15 cellular contexts compared by ENCODE assay signal in genomic region chr5:14672508-14673394, GRCh38. TPM values are rescaled to one million over a fixed set of nuclear protein-coding genes. Genes with fewer than 3 reads are reported as not detected.
A peak's percentile ranks its signal among the peaks of the same experiment; 100 is the strongest.
DNase-seq lines count a peak whose midpoint lies in the region; ATAC-seq, FAIRE-seq and TF ChIP-seq lines count a peak whose summit lies in the region.
"Had no signal": no experiment of that assay in that cellular context is flagged by ENCODE, and none has a peak within 500 bp of the region (broad histone marks: within the 10 kb centered on the region; RNA-seq: fewer than 3 reads in every experiment).

No MANE protein-coding gene starts in this region.

- H3K4me3 ChIP-seq in GM12875 (ENCODE audit: low read depth, low read length) (peak overlapping the region; percentile 38), kidney (ENCODE audit: low read length in 2 of 2) (no peak overlapping the region)

- H3K27ac Mint-ChIP-seq in activated T-helper 1 cell treated with anti-CD3 and anti-CD28 coated beads, Interleukin-12 subunit alpha, Interleukin-12 subunit beta, Interleukin-2, Interleukin-4 antibody, amounts not matched to agents 30 ng/mL and 10 ng/mL and 1 ng/mL, durations not matched to agents 14 hours and 24 hours and 36 hours: peak overlapping the region; percentile 82

- peak; percentile 31 for ATAC-seq in left lobe of liver
- ATAC-seq in HG02884 (IDR thresholded peaks at IDR 0.05; ENCODE audit: unreplicated experiment): no peak
- ATAC-seq: esophagus mucosa had no signal

- no peak for FAIRE-seq in kidney (lab: Jason Lieb, UNC)
- FAIRE-seq: astrocyte had no signal

- H3K36me3 Mint-ChIP-seq in activated T-helper 1 cell treated with anti-CD3 and anti-CD28 coated beads, Interleukin-12 subunit alpha, Interleukin-12 subunit beta, Interleukin-2, Interleukin-4 antibody, amounts not matched to agents 30 ng/mL and 10 ng/mL and 1 ng/mL, durations not matched to agents 14 hours and 24 hours and 36 hours (ENCODE audit: low read depth): peaks cover 31% of the 10 kb centered on the region

- no peak overlapping the region for H3K9ac ChIP-seq in kidney (ENCODE audit: low read length in 2 of 2)
- H3K9ac ChIP-seq: parathyroid adenoma had no signal

- peaks cover 3 to 5% of the 10 kb centered on the region in 2 donors for H3K36me3 ChIP-seq in kidney (ENCODE audit: control insufficient read depth in 1 of 2, insufficient read depth in 2 of 2, low read length in 2 of 2)

- intact Hi-C loops in activated T-helper 1 cell treated with anti-CD3 and anti-CD28 coated beads, Interleukin-12 subunit alpha, Interleukin-12 subunit beta, Interleukin-2, Interleukin-4 antibody, amounts not matched to agents 30 ng/mL and 10 ng/mL and 1 ng/mL, durations not matched to agents 14 hours and 24 hours and 36 hours (cut with micrococcal nuclease): no loop called here
- intact Hi-C loops in kidney (cut with DNase I): no loop called here

- H3K9me3 Mint-ChIP-seq in activated T-helper 1 cell treated with anti-CD3 and anti-CD28 coated beads, Interleukin-12 subunit alpha, Interleukin-12 subunit beta, Interleukin-2, Interleukin-4 antibody, amounts not matched to agents 30 ng/mL and 10 ng/mL and 1 ng/mL, durations not matched to agents 14 hours and 24 hours and 36 hours: no peaks in the 10 kb centered on the region

- H3K27ac ChIP-seq in C4-2B: peak overlapping the region; percentile 53
- no peak overlapping the region for H3K27ac ChIP-seq in kidney (ENCODE audit: low read depth in 2 of 2, low read length in 2 of 2)
- H3K27ac ChIP-seq: parathyroid adenoma had no signal

- peaks cover 78% of the 10 kb centered on the region for H3K4me1 Mint-ChIP-seq in activated T-helper 1 cell treated with anti-CD3 and anti-CD28 coated beads, Interleukin-12 subunit alpha, Interleukin-12 subunit beta, Interleukin-2, Interleukin-4 antibody, amounts not matched to agents 30 ng/mL and 10 ng/mL and 1 ng/mL, durations not matched to agents 14 hours and 24 hours and 36 hours (ENCODE audit: low read depth)

- no peak for TF ChIP-seq CTCF in C4-2B (conservative IDR thresholded peaks at IDR 0.05)
- TF ChIP-seq CTCF in GM12875 (IDR thresholded peaks at IDR 0.05; ENCODE audit: borderline replicate concordance, insufficient read depth, low read depth, low read length): no peak
- no peak for TF ChIP-seq CTCF in kidney (IDR thresholded peaks at IDR 0.05; ENCODE audit: borderline replicate concordance, extremely low read depth, insufficient read depth)

- H3K4me3 Mint-ChIP-seq in activated T-helper 1 cell treated with anti-CD3 and anti-CD28 coated beads, Interleukin-12 subunit alpha, Interleukin-12 subunit beta, Interleukin-2, Interleukin-4 antibody, amounts not matched to agents 30 ng/mL and 10 ng/mL and 1 ng/mL, durations not matched to agents 14 hours and 24 hours and 36 hours: peak overlapping the region; percentile 1

- peaks cover 11 to 12% of the 10 kb centered on the region in 2 donors for H3K4me1 ChIP-seq in kidney (ENCODE audit: control insufficient read depth in 1 of 2, insufficient read depth in 1 of 2, low read depth in 1 of 2, low read length in 2 of 2)
- H3K4me1 ChIP-seq: parathyroid adenoma had no signal

- DNase-seq in activated T-helper 1 cell treated with anti-CD3 and anti-CD28 coated beads, Interleukin-12 subunit alpha, Interleukin-12 subunit beta, Interleukin-2, Interleukin-4 antibody, amounts not matched to agents 30 ng/mL and 10 ng/mL and 1 ng/mL, durations not matched to agents 14 hours and 24 hours and 36 hours (ENCODE audit: low spot score): no peak
- DNase-seq in left lobe of liver (ENCODE audit: low spot score) (no peak), kidney (no peak)
- DNase-seq in activated effector memory CD4-positive, alpha-beta T cell treated with Interleukin-2 at 50 U/mL for 16 hours: no peak
- DNase-seq in activated CD4-positive, CD25-positive, alpha-beta regulatory T cell (lab: John Stamatoyannopoulos, UW): no peak
- DNase-seq: DND-41, kidney glomerular epithelial cell, NCI-H1105, NCI-H82 had no signal

- H3K9me3 ChIP-seq in kidney (ENCODE audit: control insufficient read depth in 1 of 2, low read length in 2 of 2): no peaks in the 10 kb centered on the region

- H3K27me3 Mint-ChIP-seq in activated T-helper 1 cell treated with anti-CD3 and anti-CD28 coated beads, Interleukin-12 subunit alpha, Interleukin-12 subunit beta, Interleukin-2, Interleukin-4 antibody, amounts not matched to agents 30 ng/mL and 10 ng/mL and 1 ng/mL, durations not matched to agents 14 hours and 24 hours and 36 hours (ENCODE audit: insufficient read depth): no peaks in the 10 kb centered on the region

RNA-seq across cellular contexts. Expression of gene OTULIN, which starts 8.2 kb away (rescaled TPM):
- total RNA-seq in activated T-helper 1 cell treated with anti-CD3 and anti-CD28 coated beads, Interleukin-12 subunit alpha, Interleukin-12 subunit beta, Interleukin-2, Interleukin-4 antibody, amounts not matched to agents 30 ng/mL and 10 ng/mL and 1 ng/mL, durations not matched to agents 14 hours and 24 hours and 36 hours: 57.4 and 58.7 TPM in 2 replicates
- total RNA-seq in left lobe of liver (32.1 TPM), kidney (28.4 TPM)
- 9.0 TPM for polyA plus RNA-seq in kidney (ENCODE audit: insufficient read depth, low read depth, low replicate concordance)
